ENCODE assay signal across 7 cellular contexts in the genomic region with DNA sequence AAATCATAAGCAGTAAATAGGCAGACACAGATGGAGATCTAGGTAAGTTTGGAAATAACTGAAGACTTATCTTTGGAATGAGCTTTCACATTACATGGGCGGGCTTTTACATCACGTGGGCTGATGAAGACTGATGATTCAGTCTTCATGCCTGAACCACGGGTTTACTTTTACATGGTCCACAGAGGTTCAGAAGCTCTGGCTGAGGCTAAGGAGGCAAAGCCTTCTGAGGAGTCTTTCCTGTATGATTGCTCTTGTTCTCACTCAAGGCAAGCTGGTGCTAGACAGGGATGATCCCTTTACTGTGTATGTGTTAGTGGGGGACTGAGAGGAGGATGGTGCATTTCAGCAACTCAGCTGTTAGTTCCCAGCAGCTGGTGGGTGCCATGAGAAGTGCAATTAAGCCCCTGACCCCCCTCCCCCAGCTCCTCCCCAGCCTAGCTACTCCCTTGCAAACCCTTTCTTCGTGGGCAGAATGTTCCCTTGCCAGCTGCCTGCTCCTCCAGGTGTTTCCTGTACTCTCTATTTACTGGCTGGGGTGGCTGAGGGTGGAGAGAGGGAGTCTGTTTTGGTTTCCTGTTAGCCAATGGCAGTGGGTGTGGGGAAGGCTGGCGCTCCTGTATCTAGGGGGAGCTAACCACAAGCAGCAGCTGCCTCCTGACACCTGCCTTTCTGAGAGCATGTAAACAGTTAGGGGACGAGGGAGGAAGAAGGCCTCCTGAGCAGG. TPM values are rescaled to one million over a fixed set of nuclear protein-coding genes. Genes with fewer than 3 reads are reported as not detected.
DNase-seq lines count a peak whose midpoint lies in the region; ATAC-seq and TF ChIP-seq lines count a peak whose summit lies in the region.

No MANE protein-coding gene starts in this region.

- TF ChIP-seq CTCF in NB4 (IDR thresholded peaks at IDR 0.05; ENCODE audit: low read depth, low read length), result no peak
- no peak for TF ChIP-seq CTCF in dorsolateral prefrontal cortex (IDR thresholded peaks at IDR 0.05 in 54 of 56, conservative IDR thresholded peaks at IDR 0.05 in 2 of 56; ENCODE audit: low read depth in 1 of 56, partially characterized antibody in 56 of 56)
- no peak for TF ChIP-seq CTCF in natural killer cell (IDR thresholded peaks at IDR 0.05)

- intact Hi-C loops in dorsolateral prefrontal cortex (cut with DNase I) (no loop called here), natural killer cell (cut with micrococcal nuclease) (loop anchor here (10.0 kb wide), 1 partner anchor 1964 kb away; no protein-coding TSS in a partner anchor)

- H3K27ac Mint-ChIP-seq in T-cell (peak overlapping the region; percentile 97), natural killer cell (peak overlapping the region; percentile 70 to 92)

- H3K27me3 Mint-ChIP-seq in T-cell (no peaks in the 10 kb centered on the region), natural killer cell (ENCODE audit: low read depth in 2 of 2) (no peaks in the 10 kb centered on the region)

- POLR2A ChIA-PET in T-cell (lab: Charles Lee), result interaction anchor here (0.6 to 9.1 kb wide), 11 partner anchors 11 to 1229 kb away, joined by 3 to 366 read pairs (median 9); a partner anchor contains a TSS

- H3K27me3 ChIP-seq in dorsolateral prefrontal cortex, result no peaks in the 10 kb centered on the region

- ATAC-seq in GM18508 (IDR thresholded peaks at IDR 0.05; ENCODE audit: insufficient read depth, unreplicated experiment) (peak; percentile 36), HG02571 (IDR thresholded peaks at IDR 0.05; ENCODE audit: unreplicated experiment) (peak; percentile 55), T-cell (replicated peaks in 1 of 4) (peak; percentile 74 to 83 (median 80)), natural killer cell (peak; percentile 49 to 79 (median 52))

- peak overlapping the region; percentile 55 to 71 (median 70) for H3K4me3 Mint-ChIP-seq in T-cell
- peak overlapping the region; percentile 35 for H3K4me3 Mint-ChIP-seq in natural killer cell

- H3K27ac ChIP-seq in dorsolateral prefrontal cortex, result peak overlapping the region in 36 of 59 donors; percentile 1 to 98 (median 36)

- DNase-seq in NB4 (ENCODE audit: low read depth) (peak; percentile 90), T-cell (peak; percentile 64 to 93 (median 81)), dorsolateral prefrontal cortex (no peak), natural killer cell (peak; percentile 37), cerebellar cortex (ENCODE audit: low spot score) (no peak)

- H3K36me3 Mint-ChIP-seq in T-cell, result no peaks in the 10 kb centered on the region
- H3K36me3 Mint-ChIP-seq in natural killer cell, result no peaks in the 10 kb centered on the region

- CTCF ChIA-PET in T-cell (lab: Charles Lee), result interaction anchor here (0.8 to 2.7 kb wide), 21 partner anchors 8 to 305 kb away, joined by 3 to 22 read pairs (median 5); a partner anchor contains a TSS

- TF ChIP-seq POLR2A in NB4 (IDR thresholded peaks at IDR 0.05; ENCODE audit: extremely low read depth, insufficient read length), result no peak

- H3K4me1 Mint-ChIP-seq in T-cell (peaks cover 89 to 94% (median 93%) of the 10 kb centered on the region in 3 donors), natural killer cell (peaks cover 70 to 73% of the 10 kb centered on the region in 2 donors)

- H3K9me3 Mint-ChIP-seq in T-cell, result no peaks in the 10 kb centered on the region
- no peaks in the 10 kb centered on the region for H3K9me3 Mint-ChIP-seq in natural killer cell

- H3K4me3 ChIP-seq in NB4 (ENCODE audit: low read depth, low read length) (no peak overlapping the region), dorsolateral prefrontal cortex (no peak overlapping the region)

RNA-seq across cellular contexts. Expression of a gene that starts 15.4 kb away (rescaled TPM):
- 100 to 1,000 TPM; 172 to 655 (median 186) TPM for total RNA-seq in T-cell
- 100 to 1,000 TPM in 3 of 120 experiments, 10 to 100 TPM in 117; 21.2 to 122 (median 33.4) TPM for total RNA-seq in dorsolateral prefrontal cortex
- 1,000 to 10,000 TPM in 1 of 3 donors, 100 to 1,000 TPM in 2; 499 to 1,024 (median 851) TPM for total RNA-seq in natural killer cell

RNA-seq across cellular contexts. Expression of a gene that starts 30.2 kb away (rescaled TPM):
- total RNA-seq in T-cell (under 1 TPM in 3 of 5 donors, not detected in 2; 0.13 to 0.41 (median 0.18) TPM), dorsolateral prefrontal cortex (10 to 100 TPM in 7 of 120 experiments, 1 to 10 TPM in 108, under 1 TPM in 5; 0.38 to 15.4 (median 2.9) TPM), natural killer cell (not detected)

Comparison
In these comparisons a context has a peak if more than half of its experiments do, and no peak if none do; other contexts are left out.
1. DNase-seq: peak in NB4 (single experiment), T-cell (34 of 34) and natural killer cell (single experiment); none in dorsolateral prefrontal cortex (0 of 10) and cerebellar cortex (single experiment).
2. Peak in every context shown above with its lines, with median percentiles within 50 percentile points of each other: ATAC-seq.